ENCODE assay signal across 1 cellular context in the genomic region with DNA sequence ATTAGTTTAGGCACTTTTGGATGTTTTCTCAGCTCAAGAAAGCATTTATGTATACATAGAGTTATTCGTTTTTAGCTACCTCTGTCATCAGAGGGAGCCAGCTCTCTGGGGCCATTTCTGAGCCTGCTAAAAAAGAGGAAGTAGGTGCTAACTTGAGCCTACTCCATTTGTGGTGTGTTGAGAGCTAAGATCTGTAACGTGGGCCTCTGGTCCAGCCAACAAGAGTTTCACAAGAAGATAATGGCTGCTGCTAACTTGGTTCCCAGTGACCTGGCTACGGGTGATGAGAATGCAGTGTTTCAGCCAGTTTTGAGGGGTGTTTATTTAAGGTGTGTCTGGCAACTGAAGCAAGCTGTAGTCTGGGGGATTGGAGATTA.
A peak's percentile ranks its signal among the peaks of the same experiment; 100 is the strongest.
TF ChIP-seq lines count a peak whose summit lies in the region.

No MANE protein-coding gene starts in this region.

TF ChIP-seq in GM12878, 131 proteins besides CTCF, POLR2A, EP300 and RAD21 (continued from another document and continues in another):
- TF ChIP-seq, protein P1, sequence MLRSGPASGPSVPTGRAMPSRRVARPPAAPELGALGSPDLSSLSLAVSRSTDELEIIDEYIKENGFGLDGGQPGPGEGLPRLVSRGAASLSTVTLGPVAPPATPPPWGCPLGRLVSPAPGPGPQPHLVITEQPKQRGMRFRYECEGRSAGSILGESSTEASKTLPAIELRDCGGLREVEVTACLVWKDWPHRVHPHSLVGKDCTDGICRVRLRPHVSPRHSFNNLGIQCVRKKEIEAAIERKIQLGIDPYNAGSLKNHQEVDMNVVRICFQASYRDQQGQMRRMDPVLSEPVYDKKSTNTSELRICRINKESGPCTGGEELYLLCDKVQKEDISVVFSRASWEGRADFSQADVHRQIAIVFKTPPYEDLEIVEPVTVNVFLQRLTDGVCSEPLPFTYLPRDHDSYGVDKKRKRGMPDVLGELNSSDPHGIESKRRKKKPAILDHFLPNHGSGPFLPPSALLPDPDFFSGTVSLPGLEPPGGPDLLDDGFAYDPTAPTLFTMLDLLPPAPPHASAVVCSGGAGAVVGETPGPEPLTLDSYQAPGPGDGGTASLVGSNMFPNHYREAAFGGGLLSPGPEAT (IDR thresholded peaks at IDR 0.05; ENCODE audit: low read depth) = peak; percentile 51; the same call in 1 of the 2 replicates
- TF ChIP-seq SMARCA5 (IDR thresholded peaks at IDR 0.05) = no peak; the same call in 1 of the 2 replicates
- TF ChIP-seq NR2C1 (IDR thresholded peaks at IDR 0.05) = no peak
- TF ChIP-seq, protein P2, sequence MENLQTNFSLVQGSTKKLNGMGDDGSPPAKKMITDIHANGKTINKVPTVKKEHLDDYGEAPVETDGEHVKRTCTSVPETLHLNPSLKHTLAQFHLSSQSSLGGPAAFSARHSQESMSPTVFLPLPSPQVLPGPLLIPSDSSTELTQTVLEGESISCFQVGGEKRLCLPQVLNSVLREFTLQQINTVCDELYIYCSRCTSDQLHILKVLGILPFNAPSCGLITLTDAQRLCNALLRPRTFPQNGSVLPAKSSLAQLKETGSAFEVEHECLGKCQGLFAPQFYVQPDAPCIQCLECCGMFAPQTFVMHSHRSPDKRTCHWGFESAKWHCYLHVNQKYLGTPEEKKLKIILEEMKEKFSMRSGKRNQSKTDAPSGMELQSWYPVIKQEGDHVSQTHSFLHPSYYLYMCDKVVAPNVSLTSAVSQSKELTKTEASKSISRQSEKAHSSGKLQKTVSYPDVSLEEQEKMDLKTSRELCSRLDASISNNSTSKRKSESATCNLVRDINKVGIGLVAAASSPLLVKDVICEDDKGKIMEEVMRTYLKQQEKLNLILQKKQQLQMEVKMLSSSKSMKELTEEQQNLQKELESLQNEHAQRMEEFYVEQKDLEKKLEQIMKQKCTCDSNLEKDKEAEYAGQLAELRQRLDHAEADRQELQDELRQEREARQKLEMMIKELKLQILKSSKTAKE (IDR thresholded peaks at IDR 0.05; ENCODE audit: low read depth, poor library complexity, severe bottlenecking) = no peak
- TF ChIP-seq GABPA (IDR thresholded peaks at IDR 0.05; ENCODE audit: low read depth) = no peak
- no peak for TF ChIP-seq IKZF1 (conservative IDR thresholded peaks at IDR 0.05)
- TF ChIP-seq ZBED1 (IDR thresholded peaks at IDR 0.05; ENCODE audit: borderline replicate concordance) = peak; percentile 28; the same call in 1 of the 2 replicates
- TF ChIP-seq, protein P3, sequence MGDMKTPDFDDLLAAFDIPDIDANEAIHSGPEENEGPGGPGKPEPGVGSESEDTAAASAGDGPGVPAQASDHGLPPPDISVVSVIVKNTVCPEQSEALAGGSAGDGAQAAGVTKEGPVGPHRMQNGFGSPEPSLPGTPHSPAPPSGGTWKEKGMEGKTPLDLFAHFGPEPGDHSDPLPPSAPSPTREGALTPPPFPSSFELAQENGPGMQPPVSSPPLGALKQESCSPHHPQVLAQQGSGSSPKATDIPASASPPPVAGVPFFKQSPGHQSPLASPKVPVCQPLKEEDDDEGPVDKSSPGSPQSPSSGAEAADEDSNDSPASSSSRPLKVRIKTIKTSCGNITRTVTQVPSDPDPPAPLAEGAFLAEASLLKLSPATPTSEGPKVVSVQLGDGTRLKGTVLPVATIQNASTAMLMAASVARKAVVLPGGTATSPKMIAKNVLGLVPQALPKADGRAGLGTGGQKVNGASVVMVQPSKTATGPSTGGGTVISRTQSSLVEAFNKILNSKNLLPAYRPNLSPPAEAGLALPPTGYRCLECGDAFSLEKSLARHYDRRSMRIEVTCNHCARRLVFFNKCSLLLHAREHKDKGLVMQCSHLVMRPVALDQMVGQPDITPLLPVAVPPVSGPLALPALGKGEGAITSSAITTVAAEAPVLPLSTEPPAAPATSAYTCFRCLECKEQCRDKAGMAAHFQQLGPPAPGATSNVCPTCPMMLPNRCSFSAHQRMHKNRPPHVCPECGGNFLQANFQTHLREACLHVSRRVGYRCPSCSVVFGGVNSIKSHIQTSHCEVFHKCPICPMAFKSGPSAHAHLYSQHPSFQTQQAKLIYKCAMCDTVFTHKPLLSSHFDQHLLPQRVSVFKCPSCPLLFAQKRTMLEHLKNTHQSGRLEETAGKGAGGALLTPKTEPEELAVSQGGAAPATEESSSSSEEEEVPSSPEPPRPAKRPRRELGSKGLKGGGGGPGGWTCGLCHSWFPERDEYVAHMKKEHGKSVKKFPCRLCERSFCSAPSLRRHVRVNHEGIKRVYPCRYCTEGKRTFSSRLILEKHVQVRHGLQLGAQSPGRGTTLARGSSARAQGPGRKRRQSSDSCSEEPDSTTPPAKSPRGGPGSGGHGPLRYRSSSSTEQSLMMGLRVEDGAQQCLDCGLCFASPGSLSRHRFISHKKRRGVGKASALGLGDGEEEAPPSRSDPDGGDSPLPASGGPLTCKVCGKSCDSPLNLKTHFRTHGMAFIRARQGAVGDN (IDR thresholded peaks at IDR 0.05) = peak; percentile 96
- TF ChIP-seq POLR2AphosphoS5 (IDR thresholded peaks at IDR 0.05; ENCODE audit: low read length) = peak; percentile 76; the same call in 1 of the 2 replicates
- TF ChIP-seq, protein P4, sequence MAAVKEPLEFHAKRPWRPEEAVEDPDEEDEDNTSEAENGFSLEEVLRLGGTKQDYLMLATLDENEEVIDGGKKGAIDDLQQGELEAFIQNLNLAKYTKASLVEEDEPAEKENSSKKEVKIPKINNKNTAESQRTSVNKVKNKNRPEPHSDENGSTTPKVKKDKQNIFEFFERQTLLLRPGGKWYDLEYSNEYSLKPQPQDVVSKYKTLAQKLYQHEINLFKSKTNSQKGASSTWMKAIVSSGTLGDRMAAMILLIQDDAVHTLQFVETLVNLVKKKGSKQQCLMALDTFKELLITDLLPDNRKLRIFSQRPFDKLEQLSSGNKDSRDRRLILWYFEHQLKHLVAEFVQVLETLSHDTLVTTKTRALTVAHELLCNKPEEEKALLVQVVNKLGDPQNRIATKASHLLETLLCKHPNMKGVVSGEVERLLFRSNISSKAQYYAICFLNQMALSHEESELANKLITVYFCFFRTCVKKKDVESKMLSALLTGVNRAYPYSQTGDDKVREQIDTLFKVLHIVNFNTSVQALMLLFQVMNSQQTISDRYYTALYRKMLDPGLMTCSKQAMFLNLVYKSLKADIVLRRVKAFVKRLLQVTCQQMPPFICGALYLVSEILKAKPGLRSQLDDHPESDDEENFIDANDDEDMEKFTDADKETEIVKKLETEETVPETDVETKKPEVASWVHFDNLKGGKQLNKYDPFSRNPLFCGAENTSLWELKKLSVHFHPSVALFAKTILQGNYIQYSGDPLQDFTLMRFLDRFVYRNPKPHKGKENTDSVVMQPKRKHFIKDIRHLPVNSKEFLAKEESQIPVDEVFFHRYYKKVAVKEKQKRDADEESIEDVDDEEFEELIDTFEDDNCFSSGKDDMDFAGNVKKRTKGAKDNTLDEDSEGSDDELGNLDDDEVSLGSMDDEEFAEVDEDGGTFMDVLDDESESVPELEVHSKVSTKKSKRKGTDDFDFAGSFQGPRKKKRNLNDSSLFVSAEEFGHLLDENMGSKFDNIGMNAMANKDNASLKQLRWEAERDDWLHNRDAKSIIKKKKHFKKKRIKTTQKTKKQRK (IDR thresholded peaks at IDR 0.05; ENCODE audit: low read depth, low read length) = no peak
- TF ChIP-seq NR2F1 (conservative IDR thresholded peaks at IDR 0.05) = no peak
- TF ChIP-seq TBL1XR1 (IDR thresholded peaks at IDR 0.05; ENCODE audit: low read depth, low read length) = no peak
- TF ChIP-seq GATAD2B (conservative IDR thresholded peaks at IDR 0.05; ENCODE audit: low read depth) = no peak
- TF ChIP-seq CREB1 (IDR thresholded peaks at IDR 0.05; ENCODE audit: low read depth) = peak; percentile 45; the same call in 1 of the 2 replicates
- TF ChIP-seq FOS (IDR thresholded peaks at IDR 0.05; ENCODE audit: borderline replicate concordance, extremely low read depth, insufficient read length) = no peak
- TF ChIP-seq HCFC1 (IDR thresholded peaks at IDR 0.05; ENCODE audit: low read length) = no peak
- TF ChIP-seq CEBPB (IDR thresholded peaks at IDR 0.05; ENCODE audit: borderline replicate concordance in 1 of 2, low read depth in 2 of 2, low read length in 2 of 2) = no peak
- TF ChIP-seq, protein P5, sequence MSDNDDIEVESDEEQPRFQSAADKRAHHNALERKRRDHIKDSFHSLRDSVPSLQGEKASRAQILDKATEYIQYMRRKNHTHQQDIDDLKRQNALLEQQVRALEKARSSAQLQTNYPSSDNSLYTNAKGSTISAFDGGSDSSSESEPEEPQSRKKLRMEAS (IDR thresholded peaks at IDR 0.05; ENCODE audit: low read depth, low read length) = 0 out of 2 replicates have a peak, but pooled peaks have one; percentile 17
- TF ChIP-seq HDAC6 (IDR thresholded peaks at IDR 0.05; ENCODE audit: unreplicated experiment) = no peak
- TF ChIP-seq, protein P6, sequence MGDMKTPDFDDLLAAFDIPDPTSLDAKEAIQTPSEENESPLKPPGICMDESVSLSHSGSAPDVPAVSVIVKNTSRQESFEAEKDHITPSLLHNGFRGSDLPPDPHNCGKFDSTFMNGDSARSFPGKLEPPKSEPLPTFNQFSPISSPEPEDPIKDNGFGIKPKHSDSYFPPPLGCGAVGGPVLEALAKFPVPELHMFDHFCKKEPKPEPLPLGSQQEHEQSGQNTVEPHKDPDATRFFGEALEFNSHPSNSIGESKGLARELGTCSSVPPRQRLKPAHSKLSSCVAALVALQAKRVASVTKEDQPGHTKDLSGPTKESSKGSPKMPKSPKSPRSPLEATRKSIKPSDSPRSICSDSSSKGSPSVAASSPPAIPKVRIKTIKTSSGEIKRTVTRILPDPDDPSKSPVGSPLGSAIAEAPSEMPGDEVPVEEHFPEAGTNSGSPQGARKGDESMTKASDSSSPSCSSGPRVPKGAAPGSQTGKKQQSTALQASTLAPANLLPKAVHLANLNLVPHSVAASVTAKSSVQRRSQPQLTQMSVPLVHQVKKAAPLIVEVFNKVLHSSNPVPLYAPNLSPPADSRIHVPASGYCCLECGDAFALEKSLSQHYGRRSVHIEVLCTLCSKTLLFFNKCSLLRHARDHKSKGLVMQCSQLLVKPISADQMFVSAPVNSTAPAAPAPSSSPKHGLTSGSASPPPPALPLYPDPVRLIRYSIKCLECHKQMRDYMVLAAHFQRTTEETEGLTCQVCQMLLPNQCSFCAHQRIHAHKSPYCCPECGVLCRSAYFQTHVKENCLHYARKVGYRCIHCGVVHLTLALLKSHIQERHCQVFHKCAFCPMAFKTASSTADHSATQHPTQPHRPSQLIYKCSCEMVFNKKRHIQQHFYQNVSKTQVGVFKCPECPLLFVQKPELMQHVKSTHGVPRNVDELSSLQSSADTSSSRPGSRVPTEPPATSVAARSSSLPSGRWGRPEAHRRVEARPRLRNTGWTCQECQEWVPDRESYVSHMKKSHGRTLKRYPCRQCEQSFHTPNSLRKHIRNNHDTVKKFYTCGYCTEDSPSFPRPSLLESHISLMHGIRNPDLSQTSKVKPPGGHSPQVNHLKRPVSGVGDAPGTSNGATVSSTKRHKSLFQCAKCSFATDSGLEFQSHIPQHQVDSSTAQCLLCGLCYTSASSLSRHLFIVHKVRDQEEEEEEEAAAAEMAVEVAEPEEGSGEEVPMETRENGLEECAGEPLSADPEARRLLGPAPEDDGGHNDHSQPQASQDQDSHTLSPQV (IDR thresholded peaks at IDR 0.05) = peak; percentile 39; the same call in 1 of the 2 replicates
- no peak for TF ChIP-seq CBFB (IDR thresholded peaks at IDR 0.05; ENCODE audit: low read depth)
- TF ChIP-seq CBX5 (IDR thresholded peaks at IDR 0.05; ENCODE audit: low read depth) = peak; percentile 81; the same call in 1 of the 2 replicates
- TF ChIP-seq YY1 (IDR thresholded peaks at IDR 0.05; ENCODE audit: low read depth, low read length) = peak; percentile 95
- TF ChIP-seq RCOR1 (conservative IDR thresholded peaks at IDR 0.05; ENCODE audit: low read depth, low read length) = no peak
- no peak for TF ChIP-seq WRNIP1 (IDR thresholded peaks at IDR 0.05; ENCODE audit: borderline replicate concordance, low read depth, low read length)
- TF ChIP-seq, protein P7, sequence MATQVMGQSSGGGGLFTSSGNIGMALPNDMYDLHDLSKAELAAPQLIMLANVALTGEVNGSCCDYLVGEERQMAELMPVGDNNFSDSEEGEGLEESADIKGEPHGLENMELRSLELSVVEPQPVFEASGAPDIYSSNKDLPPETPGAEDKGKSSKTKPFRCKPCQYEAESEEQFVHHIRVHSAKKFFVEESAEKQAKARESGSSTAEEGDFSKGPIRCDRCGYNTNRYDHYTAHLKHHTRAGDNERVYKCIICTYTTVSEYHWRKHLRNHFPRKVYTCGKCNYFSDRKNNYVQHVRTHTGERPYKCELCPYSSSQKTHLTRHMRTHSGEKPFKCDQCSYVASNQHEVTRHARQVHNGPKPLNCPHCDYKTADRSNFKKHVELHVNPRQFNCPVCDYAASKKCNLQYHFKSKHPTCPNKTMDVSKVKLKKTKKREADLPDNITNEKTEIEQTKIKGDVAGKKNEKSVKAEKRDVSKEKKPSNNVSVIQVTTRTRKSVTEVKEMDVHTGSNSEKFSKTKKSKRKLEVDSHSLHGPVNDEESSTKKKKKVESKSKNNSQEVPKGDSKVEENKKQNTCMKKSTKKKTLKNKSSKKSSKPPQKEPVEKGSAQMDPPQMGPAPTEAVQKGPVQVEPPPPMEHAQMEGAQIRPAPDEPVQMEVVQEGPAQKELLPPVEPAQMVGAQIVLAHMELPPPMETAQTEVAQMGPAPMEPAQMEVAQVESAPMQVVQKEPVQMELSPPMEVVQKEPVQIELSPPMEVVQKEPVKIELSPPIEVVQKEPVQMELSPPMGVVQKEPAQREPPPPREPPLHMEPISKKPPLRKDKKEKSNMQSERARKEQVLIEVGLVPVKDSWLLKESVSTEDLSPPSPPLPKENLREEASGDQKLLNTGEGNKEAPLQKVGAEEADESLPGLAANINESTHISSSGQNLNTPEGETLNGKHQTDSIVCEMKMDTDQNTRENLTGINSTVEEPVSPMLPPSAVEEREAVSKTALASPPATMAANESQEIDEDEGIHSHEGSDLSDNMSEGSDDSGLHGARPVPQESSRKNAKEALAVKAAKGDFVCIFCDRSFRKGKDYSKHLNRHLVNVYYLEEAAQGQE (IDR thresholded peaks at IDR 0.05; ENCODE audit: low read depth, low read length) = no peak
- TF ChIP-seq, protein P8, sequence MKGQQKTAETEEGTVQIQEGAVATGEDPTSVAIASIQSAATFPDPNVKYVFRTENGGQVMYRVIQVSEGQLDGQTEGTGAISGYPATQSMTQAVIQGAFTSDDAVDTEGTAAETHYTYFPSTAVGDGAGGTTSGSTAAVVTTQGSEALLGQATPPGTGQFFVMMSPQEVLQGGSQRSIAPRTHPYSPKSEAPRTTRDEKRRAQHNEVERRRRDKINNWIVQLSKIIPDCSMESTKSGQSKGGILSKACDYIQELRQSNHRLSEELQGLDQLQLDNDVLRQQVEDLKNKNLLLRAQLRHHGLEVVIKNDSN (IDR thresholded peaks at IDR 0.05; ENCODE audit: borderline replicate concordance, extremely low read length, insufficient read depth, low read depth, low read length) = no peak
- 0 out of 2 replicates have a peak, but pooled peaks have one; percentile 16 for TF ChIP-seq MEF2A (IDR thresholded peaks at IDR 0.05; ENCODE audit: insufficient read depth, low read depth, low read length)
- no peak for TF ChIP-seq TCF12 (IDR thresholded peaks at IDR 0.05; ENCODE audit: low read depth, low read length)
- TF ChIP-seq ATF7 (IDR thresholded peaks at IDR 0.05; ENCODE audit: low read depth) = peak; percentile 50; the same call in 1 of the 2 replicates
- 0 out of 2 replicates have a peak, but pooled peaks have one; percentile 27 for TF ChIP-seq TCF7 (IDR thresholded peaks at IDR 0.05; ENCODE audit: borderline replicate concordance)
- no peak; the same call in 1 of the 2 replicates for TF ChIP-seq MTA2 (IDR thresholded peaks at IDR 0.05; ENCODE audit: low read depth)
- TF ChIP-seq SMAD5 (IDR thresholded peaks at IDR 0.05; ENCODE audit: low read depth) = peak; percentile 40; the same call in 1 of the 2 replicates
- no peak for TF ChIP-seq BMI1 (IDR thresholded peaks at IDR 0.05; ENCODE audit: borderline replicate concordance)
